In the genomic region with DNA sequence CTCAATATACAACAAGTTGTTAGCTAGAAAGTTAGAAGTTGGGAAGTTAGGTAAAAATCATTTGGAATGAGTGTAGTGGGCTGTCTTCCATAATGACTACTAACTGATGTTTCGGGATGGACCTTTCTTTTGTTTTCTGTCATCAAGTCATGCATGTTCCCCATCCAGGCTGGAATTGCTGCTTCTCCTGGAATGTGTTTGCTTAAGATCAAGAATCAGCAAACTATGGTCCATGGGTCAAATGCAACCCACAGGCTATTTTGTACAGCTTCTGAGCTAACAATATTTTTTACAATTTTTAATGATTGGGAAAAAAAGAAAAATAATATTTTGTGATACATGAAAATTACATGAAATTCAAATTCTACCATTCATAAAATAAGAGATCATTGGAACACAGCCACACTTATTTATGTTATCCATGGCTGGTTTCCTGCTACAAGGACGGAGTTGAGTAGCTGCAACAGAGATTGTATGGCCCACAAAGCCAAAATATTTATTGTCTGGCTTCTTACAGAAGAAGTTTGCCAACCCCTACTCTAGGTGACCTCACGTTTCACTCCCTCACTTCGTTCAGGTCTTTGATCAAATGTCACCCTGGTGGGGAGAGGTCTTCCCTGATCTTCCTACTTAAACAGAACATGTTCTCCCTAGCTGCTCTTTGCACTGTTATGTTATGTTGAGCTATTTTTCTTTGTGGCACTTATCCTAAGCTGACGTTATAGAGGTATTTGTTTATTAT, we compare ENCODE assay signal across 7 cellular contexts.
"Had no signal": no experiment of that assay in that cellular context is flagged by ENCODE, and none has a peak within 500 bp of the region (broad histone marks: within the 10 kb centered on the region; RNA-seq: fewer than 3 reads in every experiment).

No MANE protein-coding gene starts in this region.

- H3K4me2 ChIP-seq: KMS-11 had no signal

- FAIRE-seq: HTR-8/SVneo had no signal

- DNase-seq: GOT3, H7, HFFc6, KBM-7 had no signal

- H3K4me3 ChIP-seq: HAP-1 had no signal

- H3K36me3 ChIP-seq: HAP-1 had no signal

- H3K9me3 ChIP-seq: HAP-1 had no signal

- H3K9ac ChIP-seq: KMS-11 had no signal

- H3K27ac ChIP-seq: KMS-11 had no signal
